Comparison of ENCODE assay signal across 11 cellular contexts in genomic region chr19:42052241-42052863, GRCh38. TPM values are rescaled to one million over a fixed set of nuclear protein-coding genes. Genes with fewer than 3 reads are reported as not detected.
DNase-seq lines count a peak whose midpoint lies in the region; ATAC-seq, FAIRE-seq and TF ChIP-seq lines count a peak whose summit lies in the region.
"Had no signal": no experiment of that assay in that cellular context is flagged by ENCODE, and none has a peak within 500 bp of the region (broad histone marks: within the 10 kb centered on the region; RNA-seq: fewer than 3 reads in every experiment).

No MANE protein-coding gene starts in this region.

- FAIRE-seq in keratinocyte (lab: Jason Lieb, UNC): peak; percentile 20

- WGBS in SK-N-SH (ENCODE audit: low lambda C conversion rate): 57% methylated on average over 6 of the region's 10 CpGs

- H3K9me1 ChIP-seq in keratinocyte (ENCODE audit: control insufficient read depth, extremely low read depth, insufficient read depth, low read length): no peaks in the 10 kb centered on the region

- H3K4me1 ChIP-seq in SK-N-SH (ENCODE audit: control insufficient read depth in 1 of 2, insufficient read depth in 2 of 2, low read depth in 1 of 2, low read length in 1 of 2): peaks cover 0 to 22% of the 10 kb centered on the region in 2 experiments; a peak in 1 of 4 replicates
- peaks cover 39% of the 10 kb centered on the region for H3K4me1 ChIP-seq in keratinocyte (ENCODE audit: control insufficient read depth, extremely low read depth, insufficient read depth, low read length)

- in situ Hi-C loops in brain microvascular endothelial cell (cut with HindIII; ENCODE audit: low pct_ligation_motif_present, low sequenced_read_pairs): no loop called here

- H3K9me3 ChIP-seq in SK-N-SH (no peaks in the 10 kb centered on the region), keratinocyte (ENCODE audit: control insufficient read depth, low read depth, low read length) (no peaks in the 10 kb centered on the region)
- H3K9me3 ChIP-seq: neutrophil had no signal

- TF ChIP-seq EP300 in SK-N-SH (IDR thresholded peaks at IDR 0.05; ENCODE audit: borderline replicate concordance in 1 of 2, low read depth in 1 of 2, low read length in 1 of 2): no peak

- H3K27ac ChIP-seq in SK-N-SH (ENCODE audit: low read depth in 2 of 2, low read length in 1 of 2) (peak overlapping the region in 1 of 2 experiments; percentile 51; a peak in 1 of 4 replicates), keratinocyte (ENCODE audit: control insufficient read depth, insufficient read depth, low read length) (peak overlapping the region; percentile 84), brain microvascular endothelial cell (no peak overlapping the region)
- H3K27ac ChIP-seq: neutrophil had no signal

- H3K4me3 ChIP-seq in SK-N-SH (ENCODE audit: low read depth in 2 of 2, low read length in 1 of 2) (no peak overlapping the region), keratinocyte (ENCODE audit: control insufficient read depth in 2 of 3, extremely low read depth in 1 of 3, insufficient read depth in 2 of 3, low read depth in 1 of 3, low read length in 3 of 3) (no peak overlapping the region), brain microvascular endothelial cell (ENCODE audit: low read depth, low read length) (no peak overlapping the region)

- DNase-seq in DMS 273 treated with DMSO at 0.1 percent for 48 hours (lab: John Stamatoyannopoulos, UW) (peak; percentile 68), NCI-H1694 treated with DMSO at 0.1 percent for 48 hours (lab: John Stamatoyannopoulos, UW) (peak; percentile 79), SK-N-SH (peak; percentile 50), keratinocyte (ENCODE audit: low read depth, low spot score) (no peak), NCI-H187 (lab: John Stamatoyannopoulos, UW) (no peak), brain microvascular endothelial cell (no peak)
- DNase-seq in stimulated activated CD4-positive, alpha-beta T cell treated with anti-CD3 and anti-CD28 coated beads, Interleukin-12 subunit alpha, Interleukin-12 subunit beta, amount 100 ng/mL, for 4 hours: no peak
- DNase-seq: NCI-H2081 treated with DMSO at 0.1 percent for 48 hours, RPMI8226 had no signal

- dilution Hi-C loops in keratinocyte (cut with MboI; ENCODE audit: extremely low pct_ligation_motif_present, low sequenced_read_pairs): no loop called here

- no peaks in the 10 kb centered on the region for H3K9me2 ChIP-seq in SK-N-SH

- POLR2A ChIA-PET in SK-N-SH (lab: Yijun Ruan, JAX): interaction anchor here (0.6 to 1.3 kb wide), 2 partner anchors 22 to 24 kb away, joined by 4 to 5 read pairs; partner anchors contain the start of gene ZNF574

- TF ChIP-seq RAD21 in SK-N-SH (IDR thresholded peaks at IDR 0.05; ENCODE audit: low read length): no peak

- H2AFZ ChIP-seq in SK-N-SH (ENCODE audit: low read depth) (no peak overlapping the region), keratinocyte (ENCODE audit: control insufficient read depth, low read length) (no peak overlapping the region)

- H4K20me1 ChIP-seq in SK-N-SH (ENCODE audit: insufficient read depth) (no peaks in the 10 kb centered on the region), keratinocyte (ENCODE audit: control insufficient read depth, extremely low read depth, insufficient read depth, low read length) (no peaks in the 10 kb centered on the region)

- H3F3A ChIP-seq in SK-N-SH (replicated peaks; ENCODE audit: insufficient read depth): no peaks in the 10 kb centered on the region

- TF ChIP-seq CTCF in SK-N-SH (IDR thresholded peaks at IDR 0.05) (no peak), keratinocyte (optimal IDR thresholded peaks at IDR 0.05 in 1 of 3, IDR thresholded peaks at IDR 0.05 in 1 of 3, conservative IDR thresholded peaks at IDR 0.05 in 1 of 3; ENCODE audit: extremely low read depth in 1 of 3, insufficient read depth in 2 of 3, low read length in 3 of 3) (no peak), brain microvascular endothelial cell (IDR thresholded peaks at IDR 0.05; ENCODE audit: low read depth, low read length, missing control alignments) (no peak)

- CTCF ChIA-PET in SK-N-SH (lab: Yijun Ruan, JAX): interaction anchor here (1.2 to 1.6 kb wide), 4 partner anchors 17 to 132 kb away, joined by 3 to 8 read pairs (median 5); no protein-coding TSS in a partner anchor

- H3K4me2 ChIP-seq in SK-N-SH (no peak overlapping the region), keratinocyte (ENCODE audit: control insufficient read depth, extremely low read depth, insufficient read depth, low read depth, low read length) (peak overlapping the region; percentile 56)

- H3K27me3 ChIP-seq in SK-N-SH (ENCODE audit: insufficient read depth): peaks cover 4% of the 10 kb centered on the region; the same call in 1 of the 2 replicates
- no peaks in the 10 kb centered on the region for H3K27me3 ChIP-seq in keratinocyte (ENCODE audit: control insufficient read depth, extremely low read depth, insufficient read depth, low read length)
- no peaks in the 10 kb centered on the region for H3K27me3 ChIP-seq in brain microvascular endothelial cell (replicated peaks)
- H3K27me3 ChIP-seq: neutrophil had no signal

- H3K79me2 ChIP-seq in SK-N-SH (ENCODE audit: insufficient read depth) (no peaks in the 10 kb centered on the region), keratinocyte (ENCODE audit: control insufficient read depth, insufficient read depth, low read length) (no peaks in the 10 kb centered on the region)

- no peaks in the 10 kb centered on the region for H3K36me3 ChIP-seq in SK-N-SH (replicated peaks in 1 of 2; ENCODE audit: control insufficient read depth in 1 of 2, insufficient read depth in 2 of 2, low read length in 1 of 2)
- H3K36me3 ChIP-seq in keratinocyte (ENCODE audit: control insufficient read depth in 2 of 2, extremely low read depth in 1 of 2, insufficient read depth in 2 of 2, low read length in 2 of 2): no peaks in the 10 kb centered on the region
- no peaks in the 10 kb centered on the region for H3K36me3 ChIP-seq in brain microvascular endothelial cell (replicated peaks)

- ATAC-seq in GM21529 (IDR thresholded peaks at IDR 0.05; ENCODE audit: unreplicated experiment): no peak

- no peak overlapping the region for H3K9ac ChIP-seq in SK-N-SH
- H3K9ac ChIP-seq in keratinocyte (ENCODE audit: control insufficient read depth, extremely low read depth, insufficient read depth, low read length): peak overlapping the region; percentile 29

TF ChIP-seq in SK-N-SH, 30 proteins besides CTCF, POLR2A, EP300 and RAD21 (continues in another document):
- no peak for TF ChIP-seq POLR2AphosphoS5 (IDR thresholded peaks at IDR 0.05; ENCODE audit: low read depth, low read length)
- TF ChIP-seq NFIC (IDR thresholded peaks at IDR 0.05; ENCODE audit: borderline replicate concordance): no peak
- TF ChIP-seq NRF1 (IDR thresholded peaks at IDR 0.05; ENCODE audit: low read depth, low read length): no peak

RNA-seq across cellular contexts. Expression of gene GRIK5, which starts 17.7 kb away (rescaled TPM):
- polyA plus RNA-seq in SK-N-SH (2012; rRNA removed) (0.71 and 2.4 TPM in 2 replicates), keratinocyte (0.06 to 0.44 TPM (median 0.17 TPM) in 3 replicates)
- polyA plus RNA-seq in SK-N-SH (2012; cell fraction: cytosol; rRNA removed): 0.85 and 1.7 TPM in 2 replicates
- 3.7 and 4.4 TPM in 2 replicates for polyA plus RNA-seq in SK-N-SH (2012; cell fraction: nucleus; rRNA removed)
- polyA plus RNA-seq in keratinocyte (2011; ENCODE audit: low read depth): not detected
- 0.02 and 0.19 TPM in 2 replicates for polyA plus RNA-seq in keratinocyte (2011; cell fraction: cytosol; rRNA removed)
- polyA plus RNA-seq in keratinocyte (2011; cell fraction: nucleus; rRNA removed): 0.64 and 0.84 TPM in 2 replicates
- 0.06 and 0.55 TPM in 2 replicates for polyA plus RNA-seq in keratinocyte (2012; ENCODE audit: low replicate concordance)
- polyA minus RNA-seq in keratinocyte: 0.03 to 0.10 TPM in 2 of 3 replicates, not detected in the other
- not detected for polyA minus RNA-seq in keratinocyte (2011; cell fraction: cytosol; rRNA and poly(A)+ RNA removed)
- polyA minus RNA-seq in keratinocyte (2011; cell fraction: nucleus; rRNA and poly(A)+ RNA removed): 0.23 and 0.32 TPM in 2 replicates

RNA-seq across cellular contexts. Expression of gene ZNF574, which starts 23.6 kb away (rescaled TPM):
- 6.9 and 8.5 TPM in 2 replicates for polyA plus RNA-seq in SK-N-SH (2012; rRNA removed)
- polyA plus RNA-seq in SK-N-SH (2012; cell fraction: cytosol; rRNA removed): 2.4 and 4.9 TPM in 2 replicates
- polyA plus RNA-seq in SK-N-SH (2012; cell fraction: nucleus; rRNA removed): 6.9 and 7.4 TPM in 2 replicates
- polyA plus RNA-seq in keratinocyte: 6.8 to 14.7 TPM (median 13.1 TPM) in 3 replicates
- polyA plus RNA-seq in keratinocyte (2011; ENCODE audit: low read depth): 3.3 TPM
- 6.3 and 11.4 TPM in 2 replicates for polyA plus RNA-seq in keratinocyte (2011; cell fraction: cytosol; rRNA removed)
- polyA plus RNA-seq in keratinocyte (2011; cell fraction: nucleus; rRNA removed): 12.9 and 21.1 TPM in 2 replicates
- polyA plus RNA-seq in keratinocyte (2012; ENCODE audit: low replicate concordance): 10.4 and 16.0 TPM in 2 replicates
- polyA minus RNA-seq in keratinocyte: 22.3 to 69.2 TPM (median 36.5 TPM) in 3 replicates
- 48.3 TPM for polyA minus RNA-seq in keratinocyte (2011; cell fraction: cytosol; rRNA and poly(A)+ RNA removed)
- 34.5 and 36.4 TPM in 2 replicates for polyA minus RNA-seq in keratinocyte (2011; cell fraction: nucleus; rRNA and poly(A)+ RNA removed)

RNA-seq across cellular contexts. Expression of gene ATP1A3, which starts 58.3 kb away (rescaled TPM):
- polyA plus RNA-seq in SK-N-SH (2012; rRNA removed) (0.75 and 0.77 TPM in 2 replicates), keratinocyte (0.05 to 0.09 TPM in 2 of 3 replicates, not detected in the other)
- 0.80 and 1.9 TPM in 2 replicates for polyA plus RNA-seq in SK-N-SH (2012; cell fraction: cytosol; rRNA removed)
- polyA plus RNA-seq in SK-N-SH (2012; cell fraction: nucleus; rRNA removed): 0.95 and 1.7 TPM in 2 replicates
- polyA plus RNA-seq in keratinocyte (2011; ENCODE audit: low read depth): not detected
- 0.04 TPM in 1 of 2 replicates, not detected in the other for polyA plus RNA-seq in keratinocyte (2011; cell fraction: cytosol; rRNA removed)
- polyA plus RNA-seq in keratinocyte (2011; cell fraction: nucleus; rRNA removed): 0.19 and 0.23 TPM in 2 replicates
- polyA plus RNA-seq in keratinocyte (2012; ENCODE audit: low replicate concordance): 0.20 and 0.21 TPM in 2 replicates
- polyA minus RNA-seq in keratinocyte: 0.13 to 0.30 TPM in 2 of 3 replicates, not detected in the other
- polyA minus RNA-seq in keratinocyte (2011; cell fraction: cytosol; rRNA and poly(A)+ RNA removed): not detected
- polyA minus RNA-seq in keratinocyte (2011; cell fraction: nucleus; rRNA and poly(A)+ RNA removed): 0.21 and 0.31 TPM in 2 replicates

Comparison
In these comparisons a context has a peak if more than half of its experiments do, and no peak if none do; other contexts are left out.
1. DNase-seq: peak in DMS 273 treated with DMSO at 0.1 percent for 48 hours (single experiment), NCI-H1694 treated with DMSO at 0.1 percent for 48 hours (single experiment) and SK-N-SH (single experiment); none in keratinocyte (single experiment), NCI-H187 (0 of 2), stimulated activated CD4-positive, alpha-beta T cell treated with anti-CD3 and anti-CD28 coated beads, Interleukin-12 subunit alpha, Interleukin-12 subunit beta, amount 100 ng/mL, for 4 hours (single experiment) and brain microvascular endothelial cell (single experiment).